ENCODE assay signal across 17 cellular contexts in the genomic region with DNA sequence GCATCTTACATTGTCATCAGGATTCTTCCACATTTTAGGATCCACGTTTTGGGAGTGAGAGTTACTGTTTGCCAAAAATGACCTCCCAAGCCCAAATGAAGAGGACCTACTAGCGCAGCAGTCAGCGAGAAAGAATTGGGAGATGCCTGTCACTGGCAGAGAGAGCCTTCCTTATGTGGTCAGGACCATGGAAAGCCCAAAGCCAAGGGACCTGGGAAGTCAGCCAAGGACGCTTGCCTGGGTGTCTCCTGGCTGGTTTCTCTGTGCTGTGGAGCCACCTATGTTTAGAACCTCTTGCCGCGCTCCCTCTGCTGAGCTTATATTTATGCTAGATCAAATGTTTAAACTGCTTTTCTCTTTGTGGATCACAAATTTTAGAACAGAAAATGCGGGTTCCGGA. TPM values are rescaled to one million over a fixed set of nuclear protein-coding genes. Genes with fewer than 3 reads are reported as not detected.
DNase-seq lines count a peak whose midpoint lies in the region; ATAC-seq and TF ChIP-seq lines count a peak whose summit lies in the region.
"Had no signal": no experiment of that assay in that cellular context is flagged by ENCODE, and none has a peak within 500 bp of the region (broad histone marks: within the 10 kb centered on the region; RNA-seq: fewer than 3 reads in every experiment).

No MANE protein-coding gene starts in this region.

- peaks cover 4% of the 10 kb centered on the region; the same call in 1 of the 2 replicates for H3K27me3 ChIP-seq in SJCRH30
- H3K27me3 ChIP-seq in liver (ENCODE audit: control insufficient read depth in 4 of 4, insufficient read depth in 4 of 4, low read length in 3 of 4) = no peaks in the 10 kb centered on the region
- H3K27me3 ChIP-seq in Peyer's patch = no peaks in the 10 kb centered on the region
- H3K27me3 ChIP-seq: colonic mucosa, SJSA1 had no signal

- H3K4me1 ChIP-seq in SJCRH30 = no peaks in the 10 kb centered on the region
- no peaks in the 10 kb centered on the region for H3K4me1 ChIP-seq in liver (ENCODE audit: control insufficient read depth in 4 of 4, insufficient read depth in 4 of 4, low read length in 3 of 4)
- no peaks in the 10 kb centered on the region for H3K4me1 ChIP-seq in Peyer's patch
- H3K4me1 ChIP-seq: colonic mucosa, SJSA1 had no signal

- no peak overlapping the region for H3K4me3 Mint-ChIP-seq in T-helper 17 cell
- H3K4me3 Mint-ChIP-seq: activated naive CD8-positive, alpha-beta T cell had no signal

- no peak for TF ChIP-seq CTCF in liver (IDR thresholded peaks at IDR 0.05; ENCODE audit: low read depth, low read length, missing input control)
- TF ChIP-seq CTCF in Peyer's patch (IDR thresholded peaks at IDR 0.05) = no peak

- H3K27ac Mint-ChIP-seq in T-helper 17 cell = no peak overlapping the region
- H3K27ac Mint-ChIP-seq: activated naive CD8-positive, alpha-beta T cell had no signal

- WGBS in liver = 85% methylated on average over 8 of the region's 8 CpGs

- H3K4me3 ChIP-seq in SJCRH30 (no peak overlapping the region), liver (ENCODE audit: low read depth in 1 of 3, low read length in 3 of 3) (no peak overlapping the region), Peyer's patch (no peak overlapping the region)
- H3K4me3 ChIP-seq: colonic mucosa, SJSA1 had no signal

- no peaks in the 10 kb centered on the region for H3K27me3 Mint-ChIP-seq in T-helper 17 cell
- H3K27me3 Mint-ChIP-seq: activated naive CD8-positive, alpha-beta T cell had no signal

- peaks cover 8% of the 10 kb centered on the region for H3K4me1 Mint-ChIP-seq in T-helper 17 cell

- ATAC-seq in T-helper 17 cell = no peak

- TF ChIP-seq POLR2A in Peyer's patch (IDR thresholded peaks at IDR 0.05) = no peak

- H3K27ac ChIP-seq in SJCRH30 = no peak overlapping the region
- no peak overlapping the region for H3K27ac ChIP-seq in liver (ENCODE audit: low read depth in 1 of 2, low read length in 2 of 2)
- no peak overlapping the region for H3K27ac ChIP-seq in Peyer's patch
- H3K27ac ChIP-seq: colonic mucosa, SJSA1 had no signal

- H3K36me3 Mint-ChIP-seq in T-helper 17 cell (ENCODE audit: low read depth) = no peaks in the 10 kb centered on the region

- H3K9me3 ChIP-seq in SJCRH30 (replicated peaks) (no peaks in the 10 kb centered on the region), liver (ENCODE audit: control insufficient read depth in 4 of 4, low read length in 3 of 4) (no peaks in the 10 kb centered on the region), T-helper 17 cell (ENCODE audit: control insufficient read depth, low read length, poor library complexity, severe bottlenecking) (no peaks in the 10 kb centered on the region), Peyer's patch (no peaks in the 10 kb centered on the region)
- H3K9me3 ChIP-seq: colonic mucosa, SJSA1 had no signal

- H3K36me3 ChIP-seq in SJCRH30 (no peaks in the 10 kb centered on the region), liver (ENCODE audit: control insufficient read depth in 4 of 4, insufficient read depth in 3 of 4, low read depth in 1 of 4, low read length in 3 of 4) (no peaks in the 10 kb centered on the region), Peyer's patch (no peaks in the 10 kb centered on the region)
- H3K36me3 ChIP-seq: colonic mucosa, SJSA1 had no signal

- in situ Hi-C loops in G401 (cut with HindIII; ENCODE audit: low sequenced_read_pairs) = no loop called here

- no peak overlapping the region for H3K9ac ChIP-seq in liver (ENCODE audit: low read depth in 1 of 2, low read length in 2 of 2)

- TF ChIP-seq RAD21 in liver (IDR thresholded peaks at IDR 0.05) = no peak

- DNase-seq in G401 (ENCODE audit: low spot score) = peak; percentile 92
- DNase-seq in SJCRH30 = peak; percentile 32 to 53
- peak; percentile 10 for DNase-seq in fibroblast of peridontal ligament (ENCODE audit: extremely low read depth)
- DNase-seq in T-helper 17 cell = no peak
- DNase-seq in Peyer's patch = no peak
- DNase-seq in GF-D8 (lab: John Stamatoyannopoulos, UW) = no peak
- no peak for DNase-seq in DMS153 (lab: John Stamatoyannopoulos, UW)
- DNase-seq: activated CD8-positive, alpha-beta memory T cell treated with anti-CD3 and anti-CD28 coated beads, Interleukin-2, amount 50 U/mL, for 4 hours; AML-193; colonic mucosa; IMR-90; NCI-H187 treated with DMSO at 0.1 percent for 48 hours; NCI-H82; stimulated activated CD4-positive, alpha-beta T cell treated with anti-CD3 and anti-CD28 coated beads, Interleukin-2, amount 100 ng/mL, for 24 hours had no signal

TF ChIP-seq in liver, 16 proteins besides CTCF, POLR2A, EP300 and RAD21:
- no peak for TF ChIP-seq HNF4A (conservative IDR thresholded peaks at IDR 0.05)
- TF ChIP-seq, protein P1, sequence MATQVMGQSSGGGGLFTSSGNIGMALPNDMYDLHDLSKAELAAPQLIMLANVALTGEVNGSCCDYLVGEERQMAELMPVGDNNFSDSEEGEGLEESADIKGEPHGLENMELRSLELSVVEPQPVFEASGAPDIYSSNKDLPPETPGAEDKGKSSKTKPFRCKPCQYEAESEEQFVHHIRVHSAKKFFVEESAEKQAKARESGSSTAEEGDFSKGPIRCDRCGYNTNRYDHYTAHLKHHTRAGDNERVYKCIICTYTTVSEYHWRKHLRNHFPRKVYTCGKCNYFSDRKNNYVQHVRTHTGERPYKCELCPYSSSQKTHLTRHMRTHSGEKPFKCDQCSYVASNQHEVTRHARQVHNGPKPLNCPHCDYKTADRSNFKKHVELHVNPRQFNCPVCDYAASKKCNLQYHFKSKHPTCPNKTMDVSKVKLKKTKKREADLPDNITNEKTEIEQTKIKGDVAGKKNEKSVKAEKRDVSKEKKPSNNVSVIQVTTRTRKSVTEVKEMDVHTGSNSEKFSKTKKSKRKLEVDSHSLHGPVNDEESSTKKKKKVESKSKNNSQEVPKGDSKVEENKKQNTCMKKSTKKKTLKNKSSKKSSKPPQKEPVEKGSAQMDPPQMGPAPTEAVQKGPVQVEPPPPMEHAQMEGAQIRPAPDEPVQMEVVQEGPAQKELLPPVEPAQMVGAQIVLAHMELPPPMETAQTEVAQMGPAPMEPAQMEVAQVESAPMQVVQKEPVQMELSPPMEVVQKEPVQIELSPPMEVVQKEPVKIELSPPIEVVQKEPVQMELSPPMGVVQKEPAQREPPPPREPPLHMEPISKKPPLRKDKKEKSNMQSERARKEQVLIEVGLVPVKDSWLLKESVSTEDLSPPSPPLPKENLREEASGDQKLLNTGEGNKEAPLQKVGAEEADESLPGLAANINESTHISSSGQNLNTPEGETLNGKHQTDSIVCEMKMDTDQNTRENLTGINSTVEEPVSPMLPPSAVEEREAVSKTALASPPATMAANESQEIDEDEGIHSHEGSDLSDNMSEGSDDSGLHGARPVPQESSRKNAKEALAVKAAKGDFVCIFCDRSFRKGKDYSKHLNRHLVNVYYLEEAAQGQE (IDR thresholded peaks at IDR 0.05) = peak; percentile 96

RNA-seq across cellular contexts. Expression of a gene that starts 24.9 kb away (rescaled TPM):
- total RNA-seq in G401 (2014; rRNA removed; shearing (Covaris generic)) = 0.10 and 1.6 TPM in 2 replicates
- not detected in 2 replicates for total RNA-seq in SJCRH30 (2014; rRNA removed; shearing (Covaris generic))
- under 1 TPM; 0.05 to 0.17 TPM for total RNA-seq in liver
- polyA plus RNA-seq in liver = under 1 TPM in 1 of 2 donors, not detected in 1; 0.02 TPM
- under 1 TPM; 0.10 to 0.15 TPM for total RNA-seq in T-helper 17 cell
- total RNA-seq in Peyer's patch = under 1 TPM in 2 of 4 donors, not detected in 2; 0.28 to 0.40 TPM

Comparison
In these comparisons a context has a peak if more than half of its experiments do, and no peak if none do; other contexts are left out.
1. DNase-seq: peak in G401 (single experiment), SJCRH30 (2 of 2) and fibroblast of peridontal ligament (single experiment); none in T-helper 17 cell (0 of 3), Peyer's patch (0 of 3), GF-D8 (single experiment) and DMS153 (single experiment).